25 cellular contexts compared by ENCODE assay signal in genomic region chr21:18545908-18546307, GRCh38.
DNase-seq lines count a peak whose midpoint lies in the region; ATAC-seq lines count a peak whose summit lies in the region.
"Had no signal": no experiment of that assay in that cellular context is flagged by ENCODE, and none has a peak within 500 bp of the region (broad histone marks: within the 10 kb centered on the region; RNA-seq: fewer than 3 reads in every experiment).

No MANE protein-coding gene starts in this region.

- DNase-seq in M059J (ENCODE audit: low read depth) (peak; percentile 5), brain pericyte (ENCODE audit: low read depth, low spot score) (peak; percentile 3), kidney tubule cell (ENCODE audit: low spot score) (peak; percentile 7), HAP-1 (ENCODE audit: low spot score in 2 of 2) (no peak), NCI-H2029 treated with DMSO at 0.1 percent for 48 hours (lab: John Stamatoyannopoulos, UW) (no peak)
- no peak for DNase-seq in activated CD4-positive, CD25-positive, alpha-beta regulatory T cell (lab: John Stamatoyannopoulos, UW)
- DNase-seq: activated CD4-positive, alpha-beta T cell treated with anti-CD3 and anti-CD28 coated beads for 36 hours; activated CD8-positive, alpha-beta memory T cell treated with anti-CD3 and anti-CD28 coated beads for 24 hours; activated gamma-delta T cell treated with Interleukin-2 at 50 U/mL for 16 hours; activated naive CD8-positive, alpha-beta T cell treated with anti-CD3 and anti-CD28 coated beads, Interleukin-2, amount 50 U/mL, for 24 hours; activated T-cell treated with anti-CD3 and anti-CD28 coated beads, Interleukin-2, amount 50 U/mL, for 1 hour; left colon; MM.1S; naive B cell; NCI-H146; NCI-H2171; NCI-H526; Peyer's patch; retina; SJCRH30; stimulated activated CD4-positive, alpha-beta T cell treated with anti-CD3 and anti-CD28 coated beads, Interleukin-4, amount 100 ng/mL, for 4 hours; thyroid gland had no signal

- ATAC-seq in GM21619 (IDR thresholded peaks at IDR 0.05; ENCODE audit: unreplicated experiment) = no peak
- ATAC-seq: activated CD4-positive, alpha-beta T cell treated with anti-CD3 and anti-CD28 coated beads for 36 hours; activated naive CD8-positive, alpha-beta T cell treated with anti-CD3 and anti-CD28 coated beads, Interleukin-2, amount 50 U/mL, for 24 hours; left colon had no signal

- H3K4me1 ChIP-seq in HAP-1 = peaks cover 2% of the 10 kb centered on the region
- H3K4me1 ChIP-seq: esophagus muscularis mucosa, Peyer's patch, SJCRH30, thyroid gland had no signal

- no peak overlapping the region for H3K4me3 ChIP-seq in HAP-1
- H3K4me3 ChIP-seq: coronary artery, esophagus muscularis mucosa, Peyer's patch, SJCRH30, thyroid gland had no signal

- H3K9me3 ChIP-seq in HAP-1 = no peaks in the 10 kb centered on the region
- H3K9me3 ChIP-seq: esophagus muscularis mucosa, Peyer's patch, SJCRH30, thyroid gland had no signal

- H3K27me3 ChIP-seq in HAP-1 (ENCODE audit: low read depth) = no peaks in the 10 kb centered on the region
- H3K27me3 ChIP-seq: esophagus muscularis mucosa, Peyer's patch, SJCRH30, thyroid gland had no signal

- H3K36me3 ChIP-seq in HAP-1 (replicated peaks) = no peaks in the 10 kb centered on the region
- H3K36me3 ChIP-seq: esophagus muscularis mucosa, Peyer's patch, SJCRH30, thyroid gland had no signal

- in situ Hi-C loops in HAP-1 (cut with MboI; ENCODE audit: low sequenced_read_pairs) = no loop called here

Comparison
In these comparisons a context has a peak if more than half of its experiments do, and no peak if none do; other contexts are left out.
1. DNase-seq: peak in M059J (single experiment), brain pericyte (single experiment) and kidney tubule cell (single experiment); none in HAP-1 (0 of 2), activated CD4-positive, CD25-positive, alpha-beta regulatory T cell (0 of 4) and NCI-H2029 treated with DMSO at 0.1 percent for 48 hours (single experiment).